Comparison of ENCODE assay signal across 8 cellular contexts in genomic region chr9:120715331-120715924, GRCh38. TPM values are rescaled to one million over a fixed set of nuclear protein-coding genes. Genes with fewer than 3 reads are reported as not detected.
A peak's percentile ranks its signal among the peaks of the same experiment; 100 is the strongest.
DNase-seq lines count a peak whose midpoint lies in the region; ATAC-seq, FAIRE-seq and TF ChIP-seq lines count a peak whose summit lies in the region.

No MANE protein-coding gene starts in this region.

- peaks cover 19 to 29% of the 10 kb centered on the region in 2 experiments; a peak in 4 of 5 replicates for H3K4me1 ChIP-seq in K562 (replicated peaks in 1 of 2; ENCODE audit: control insufficient read depth in 2 of 2, insufficient read depth in 2 of 2, low read length in 2 of 2)

- WGBS in K562 (ENCODE audit: insufficient coverage, low coverage, missing lambda C conversion rate), result 70% methylated on average over 13 of the region's 14 CpGs

- H2AFZ ChIP-seq in K562 (ENCODE audit: low read depth, low read length), result no peak overlapping the region

- H3K9me3 ChIP-seq in K562 (replicated peaks; ENCODE audit: control insufficient read depth, insufficient read depth, low read depth, low read length), result no peaks in the 10 kb centered on the region

- no peaks in the 10 kb centered on the region for H3K9me1 ChIP-seq in K562 (ENCODE audit: control insufficient read depth, insufficient read depth, low read length)

- H3K9me3 Mint-ChIP-seq in stimulated activated naive CD8-positive, alpha-beta T cell treated with anti-CD3 and anti-CD28 coated beads, Interleukin-15, amount 100 ng/mL, for 72 hours, result no peaks in the 10 kb centered on the region

- no peaks in the 10 kb centered on the region for H3K27me3 Mint-ChIP-seq in stimulated activated naive CD8-positive, alpha-beta T cell treated with anti-CD3 and anti-CD28 coated beads, Interleukin-15, amount 100 ng/mL, for 72 hours

- no peak for TF ChIP-seq EP300 in K562 (IDR thresholded peaks at IDR 0.05; ENCODE audit: low read length)

- H3K36me3 ChIP-seq in K562 (ENCODE audit: control insufficient read depth, insufficient read depth, low read length), result no peaks in the 10 kb centered on the region

- peak overlapping the region; percentile 81 to 85 for H3K4me3 Mint-ChIP-seq in stimulated activated naive CD8-positive, alpha-beta T cell treated with anti-CD3 and anti-CD28 coated beads, Interleukin-15, amount 100 ng/mL, for 72 hours

- ATAC-seq in K562 (no peak), GM21825 (IDR thresholded peaks at IDR 0.05; ENCODE audit: unreplicated experiment) (no peak), HG03045 (IDR thresholded peaks at IDR 0.05; ENCODE audit: unreplicated experiment) (no peak)
- ATAC-seq in stimulated activated naive CD8-positive, alpha-beta T cell treated with anti-CD3 and anti-CD28 coated beads, Interleukin-15, amount 100 ng/mL, for 72 hours, result no peak

- H3K27ac ChIP-seq in K562 (ENCODE audit: extremely low read depth, low read depth, low read length), result no peak overlapping the region

- peaks cover 30% of the 10 kb centered on the region; the same call in 2 of the 3 replicates for H3K79me2 ChIP-seq in K562 (ENCODE audit: control insufficient read depth, insufficient read depth, low read length)

- peak overlapping the region; percentile 73 for H3K4me2 ChIP-seq in K562 (ENCODE audit: insufficient read depth, low read length)

- CTCF ChIA-PET in K562 (lab: Yijun Ruan, JAX; ENCODE audit: low intra/inter-chr PET ratio), result no interaction called here
- CTCF ChIA-PET in HEK293T (lab: Yijun Ruan, JAX), result interaction anchor here (0.7 kb wide), 1 partner anchor 15 kb away, joined by 3 read pairs; no protein-coding TSS in a partner anchor

- peaks cover 36% of the 10 kb centered on the region for H3K4me1 Mint-ChIP-seq in stimulated activated naive CD8-positive, alpha-beta T cell treated with anti-CD3 and anti-CD28 coated beads, Interleukin-15, amount 100 ng/mL, for 72 hours

- peak overlapping the region in 1 of 2 experiments; percentile 64; a peak in 1 of 4 replicates for H3K9ac ChIP-seq in K562 (ENCODE audit: insufficient read depth in 1 of 2, low read depth in 2 of 2, low read length in 2 of 2)

- no peak for FAIRE-seq in K562 (lab: Jason Lieb, UNC)

- H3K27ac Mint-ChIP-seq in stimulated activated naive CD8-positive, alpha-beta T cell treated with anti-CD3 and anti-CD28 coated beads, Interleukin-15, amount 100 ng/mL, for 72 hours, result no peak overlapping the region

- no TSS peak for BruUV-seq in K562 (replicated peaks; lab: Mats Ljungman, UMichigan)

- TF ChIP-seq CTCF in K562 (IDR thresholded peaks at IDR 0.05 in 2 of 3, conservative IDR thresholded peaks at IDR 0.05 in 1 of 3; ENCODE audit: insufficient read depth in 2 of 3, low read depth in 1 of 3, low read length in 3 of 3), result no peak

- H4K20me1 ChIP-seq in K562 (replicated peaks; ENCODE audit: control insufficient read depth, insufficient read depth, low read length), result no peaks in the 10 kb centered on the region; the same call in 1 of the 2 replicates

- in situ Hi-C loops in K562 (cut with MboI), result no loop called here

- DNase-seq in Ammon's horn (ENCODE audit: low spot score) (peak; percentile 38), HuH-7 (ENCODE audit: low spot score) (peak; percentile 39), K562 (ENCODE audit: extremely low read depth in 1 of 4, low spot score in 3 of 4) (peak in 1 of 4 experiments; percentile 12), iris pigment epithelial cell (ENCODE audit: low read depth) (peak; percentile 85), HEK293T (ENCODE audit: extremely low spot score) (no peak)
- DNase-seq in stimulated activated naive CD8-positive, alpha-beta T cell treated with anti-CD3 and anti-CD28 coated beads, Interleukin-15, amount 100 ng/mL, for 72 hours, result no peak

- POLR2A ChIA-PET in K562 (lab: Yijun Ruan, JAX) (interaction anchor here (0.6 to 1.2 kb wide), 3 partner anchors 9 to 127 kb away, joined by 3 to 7 read pairs (median 3); no protein-coding TSS in a partner anchor), HEK293T (lab: Yijun Ruan, JAX) (interaction anchor here (0.9 to 2.0 kb wide), 5 partner anchors 12 to 38 kb away, joined by 3 to 11 read pairs (median 4); no protein-coding TSS in a partner anchor)

- no peak for TF ChIP-seq POLR2A in K562 (conservative IDR thresholded peaks at IDR 0.05)

- no peaks in the 10 kb centered on the region for H3K27me3 ChIP-seq in K562 (ENCODE audit: control insufficient read depth in 2 of 2, insufficient read depth in 2 of 2, low read length in 2 of 2)

- no peak for TF ChIP-seq RAD21 in K562 (CRISPR knock-in tag; conservative IDR thresholded peaks at IDR 0.05 in 1 of 2, IDR thresholded peaks at IDR 0.05 in 1 of 2)

- intact Hi-C loops in K562 (cut with micrococcal nuclease), result no loop called here

- H3K4me3 ChIP-seq in K562, result no peak overlapping the region

TF ChIP-seq in K562, 482 proteins besides CTCF, POLR2A, EP300 and RAD21 (continues in another document):
- no peak for TF ChIP-seq RNF2 (IDR thresholded peaks at IDR 0.05)
- TF ChIP-seq PKNOX1 (IDR thresholded peaks at IDR 0.05), result no peak
- no peak for TF ChIP-seq E2F1 (CRISPR knock-in tag; IDR thresholded peaks at IDR 0.05)
- no peak for TF ChIP-seq CBX1 (IDR thresholded peaks at IDR 0.05; ENCODE audit: low read depth)

TF ChIP-seq in HEK293T, 16 proteins besides CTCF, POLR2A, EP300 and RAD21:
- TF ChIP-seq FOXK2 (IDR thresholded peaks at IDR 0.05) (no peak), L3MBTL2 (conservative IDR thresholded peaks at IDR 0.05) (no peak), SUZ12 (IDR thresholded peaks at IDR 0.05) (no peak), ELF4 (IDR thresholded peaks at IDR 0.05) (no peak), PKNOX1 (IDR thresholded peaks at IDR 0.05) (no peak), ZNF384 (IDR thresholded peaks at IDR 0.05) (no peak), TARDBP (IDR thresholded peaks at IDR 0.05) (no peak), ARNT (IDR thresholded peaks at IDR 0.05) (no peak), HDGF (IDR thresholded peaks at IDR 0.05; ENCODE audit: borderline replicate concordance) (no peak), NFRKB (IDR thresholded peaks at IDR 0.05) (no peak), SP1 (IDR thresholded peaks at IDR 0.05) (no peak), BHLHE40 (IDR thresholded peaks at IDR 0.05; ENCODE audit: borderline replicate concordance) (no peak), FOXM1 (IDR thresholded peaks at IDR 0.05; ENCODE audit: borderline replicate concordance) (no peak)

RNA-seq across cellular contexts. Expression of gene MEGF9, which starts 1.2 kb away (rescaled TPM):
- total RNA-seq in K562 (2011; cell fraction: chromatin; rRNA removed; ENCODE audit: low replicate concordance), result 2.3 and 4.4 TPM in 2 replicates
- 2.2 and 3.2 TPM in 2 replicates for total RNA-seq in K562 (2011; cell fraction: nucleolus; rRNA removed)
- 5.2 and 10.3 TPM in 2 replicates for total RNA-seq in K562 (2011; cell fraction: nucleoplasm; rRNA removed)
- 3.3 and 3.7 TPM in 2 replicates for total RNA-seq in K562 (2014; rRNA removed)
- total RNA-seq in K562 (2014; rRNA removed; fragmentation: Illumina TruSeq; extraction: Trizol), result 5.7 and 5.8 TPM in 2 replicates
- total RNA-seq in K562 (2015; rRNA removed; fragmentation: Illumina TruSeq; extraction: Trizol), result 4.3 TPM in 2 replicates
- 5.2 TPM in 2 replicates for total RNA-seq in K562 (2021)
- 2.5 and 3.8 TPM in 2 replicates for polyA plus RNA-seq in K562 (2011; rRNA removed)
- polyA plus RNA-seq in K562 (2011; cell fraction: cytosol; rRNA removed), result 1.4 and 1.9 TPM in 2 replicates
- 0.86 and 0.88 TPM in 2 replicates for polyA plus RNA-seq in K562 (2011; cell fraction: nucleus; rRNA removed)
- polyA plus RNA-seq in K562 (2012), result 4.4 and 5.3 TPM in 2 replicates
- polyA plus RNA-seq in K562 (2014; fragmentation: Illumina TruSeq; extraction: Trizol), result 5.6 and 6.2 TPM in 2 replicates
- 1 to 10 TPM; 2.1 to 2.3 TPM for polyA plus RNA-seq in K562 (2014; fragmentation: Nextera tagmentation; extraction: Ambion mirVana)
- 3.5 TPM in 2 replicates for polyA plus RNA-seq in K562 (2014; rRNA removed)
- polyA minus RNA-seq in K562 (2011; rRNA and poly(A)+ RNA removed), result 4.6 and 5.8 TPM in 2 replicates
- 3.9 and 4.0 TPM in 2 replicates for polyA minus RNA-seq in K562 (2011; cell fraction: cytosol; rRNA and poly(A)+ RNA removed)
- polyA minus RNA-seq in K562 (2011; cell fraction: nucleus; rRNA and poly(A)+ RNA removed), result 0.81 and 1.1 TPM in 2 replicates

Comparison
In these comparisons a context has a peak if more than half of its experiments do, and no peak if none do; other contexts are left out.
1. DNase-seq: peak in Ammon's horn (single experiment), HuH-7 (single experiment) and iris pigment epithelial cell (single experiment); none in stimulated activated naive CD8-positive, alpha-beta T cell treated with anti-CD3 and anti-CD28 coated beads, Interleukin-15, amount 100 ng/mL, for 72 hours (0 of 2) and HEK293T (single experiment).